In genomic region chr12:2523881-2524561, GRCh38 we compare ENCODE assay signal across 22 cellular contexts.
"Had no signal": no experiment of that assay in that cellular context is flagged by ENCODE, and none has a peak within 500 bp of the region (broad histone marks: within the 10 kb centered on the region; RNA-seq: fewer than 3 reads in every experiment).

No MANE protein-coding gene starts in this region.

- H3K27ac ChIP-seq: adrenal gland, SK-N-MC had no signal

- H3K27me3 ChIP-seq: adrenal gland, MG63 had no signal

- H3K9me3 Mint-ChIP-seq: activated CD8-positive, alpha-beta T cell treated with anti-CD3 and anti-CD28 coated beads for 36 hours had no signal

- H3K27me3 Mint-ChIP-seq: activated CD8-positive, alpha-beta T cell treated with anti-CD3 and anti-CD28 coated beads for 36 hours had no signal

- H3K36me3 ChIP-seq: adrenal gland, MG63 had no signal

- H3K27ac Mint-ChIP-seq: activated CD8-positive, alpha-beta T cell treated with anti-CD3 and anti-CD28 coated beads for 36 hours; activated naive CD8-positive, alpha-beta T cell treated with anti-CD3 and anti-CD28 coated beads, Interleukin-2, amount 10 ng/mL, durations not matched to agents 7 days and 5 days; activated T-cell treated with anti-CD3 and anti-CD28 coated beads, Interleukin-2, amount 50 U/mL, for 72 hours had no signal

- H3K36me3 Mint-ChIP-seq: activated naive CD8-positive, alpha-beta T cell treated with anti-CD3 and anti-CD28 coated beads, Interleukin-2, amount 10 ng/mL, durations not matched to agents 7 days and 5 days had no signal

- H3K4me1 ChIP-seq: adrenal gland had no signal

- H3K4me3 ChIP-seq: adrenal gland, MG63, SK-N-MC had no signal

- H3K4me3 Mint-ChIP-seq: activated CD8-positive, alpha-beta T cell treated with anti-CD3 and anti-CD28 coated beads for 36 hours; activated naive CD8-positive, alpha-beta T cell treated with anti-CD3 and anti-CD28 coated beads, Interleukin-2, amount 10 ng/mL, durations not matched to agents 7 days and 5 days; activated T-cell treated with anti-CD3 and anti-CD28 coated beads, Interleukin-2, amount 50 U/mL, for 72 hours had no signal

- DNase-seq: activated CD4-positive, alpha-beta T cell treated with anti-CD3 and anti-CD28 coated beads for 4 hours; activated CD8-positive, alpha-beta memory T cell treated with anti-CD3 and anti-CD28 coated beads, Interleukin-2, amount 50 U/mL, for 4 hours; activated CD8-positive, alpha-beta T cell treated with anti-CD3 and anti-CD28 coated beads for 36 hours; activated naive CD4-positive, alpha-beta T cell treated with anti-CD3 and anti-CD28 coated beads, Interleukin-2, amount 50 U/mL, for 16 hours; activated naive CD8-positive, alpha-beta T cell treated with anti-CD3 and anti-CD28 coated beads, Interleukin-2, amount 10 ng/mL, durations not matched to agents 7 days and 5 days; activated T-cell treated with anti-CD3 and anti-CD28 coated beads, Interleukin-2, amount 50 U/mL, for 72 hours; adrenal gland; anterior cingulate cortex; MG63; MV-4-11; NCI-H1092 treated with DMSO at 0.1 percent for 48 hours; NCI-H1417 treated with DMSO at 0.1 percent for 48 hours; NCI-H1694; NCI-H2029; NCI-H2107; NCI-H2171 treated with DMSO at 0.1 percent for 48 hours; NCI-H226; NCI-H526; NCI-H774; SIG-M5; T-helper 1 cell had no signal

- H3K9me3 ChIP-seq: adrenal gland, MG63 had no signal
